Comparison of ENCODE assay signal across 18 cellular contexts in genomic region chr2:234514099-234514498, GRCh38. TPM values are rescaled to one million over a fixed set of nuclear protein-coding genes. Genes with fewer than 3 reads are reported as not detected.
DNase-seq lines count a peak whose midpoint lies in the region; ATAC-seq, FAIRE-seq and TF ChIP-seq lines count a peak whose summit lies in the region.
"Had no signal": no experiment of that assay in that cellular context is flagged by ENCODE, and none has a peak within 500 bp of the region (broad histone marks: within the 10 kb centered on the region; RNA-seq: fewer than 3 reads in every experiment).

No MANE protein-coding gene starts in this region.

- H3K27ac ChIP-seq in IMR-90 (ENCODE audit: insufficient read depth, low read length) (no peak overlapping the region), H1 (ENCODE audit: low read depth, low read length) (no peak overlapping the region), smooth muscle cell (ENCODE audit: low read depth) (peak overlapping the region; percentile 18)
- H3K27ac ChIP-seq: C4-2B had no signal

- H3K4me1 ChIP-seq in IMR-90 (ENCODE audit: control insufficient read depth, insufficient read depth, low read length) (peaks cover 3% of the 10 kb centered on the region; the same call in 1 of the 2 replicates), H1 (replicated peaks in 1 of 4; ENCODE audit: control insufficient read depth in 3 of 4, insufficient read depth in 4 of 4, low read length in 3 of 4) (no peaks in the 10 kb centered on the region), smooth muscle cell (ENCODE audit: low read depth) (no peaks in the 10 kb centered on the region)

- H2BK5ac ChIP-seq in IMR-90 (ENCODE audit: low read depth, low read length, poor library complexity, severe bottlenecking): peak overlapping the region; percentile 95
- H2BK5ac ChIP-seq in H1 (ENCODE audit: low read depth, low read length): no peak overlapping the region

- H3K23ac ChIP-seq in IMR-90 (ENCODE audit: low read depth, low read length) (no peak overlapping the region), H1 (ENCODE audit: insufficient read length) (no peak overlapping the region)

- H3K56ac ChIP-seq in IMR-90 (ENCODE audit: extremely low read depth, insufficient read depth, low read length): no peak overlapping the region
- H3K56ac ChIP-seq in H1 (replicated peaks; ENCODE audit: insufficient read length, low read depth, low read length): peak overlapping the region; percentile 100

- ATAC-seq in IMR-90 (ENCODE audit: low read depth) (no peak), HG03442 (IDR thresholded peaks at IDR 0.05; ENCODE audit: unreplicated experiment) (no peak)
- no peak for ATAC-seq in activated T-cell treated with anti-CD3 and anti-CD28 coated beads, Interleukin-2, amount 50 U/mL, for 4 hours

- H3K36me3 Mint-ChIP-seq in activated T-cell treated with anti-CD3 and anti-CD28 coated beads, Interleukin-2, amount 50 U/mL, for 4 hours (ENCODE audit: insufficient read depth): no peaks in the 10 kb centered on the region
- H3K36me3 Mint-ChIP-seq: CD4-positive, alpha-beta memory T cell had no signal

- H3K9me3 ChIP-seq in IMR-90 (ENCODE audit: control insufficient read depth, insufficient read depth, low read length) (no peaks in the 10 kb centered on the region), H1 (ENCODE audit: insufficient read depth in 2 of 2, low read depth in 1 of 2, low read length in 1 of 2) (no peaks in the 10 kb centered on the region; a peak in 1 of 4 replicates), smooth muscle cell (replicated peaks; ENCODE audit: low read depth) (no peaks in the 10 kb centered on the region)
- H3K9me3 ChIP-seq: BE2C had no signal

- WGBS in IMR-90 (ENCODE audit: extremely low coverage in 2 of 2, insufficient read length in 1 of 2), 2 experiments: 100% methylated on average over 1 of the region's 1 CpG; no CpG with 5 or more reads in 1 of the 2 experiments
- WGBS in H1 (ENCODE audit: extremely low coverage in 1 of 2, insufficient coverage in 1 of 2, insufficient read length in 1 of 2, insufficient replicate concordance in 2 of 2, low coverage in 1 of 2, low lambda C conversion rate in 2 of 2, missing lambda C conversion rate in 1 of 2), 2 experiments: 94 to 100% methylated on average over 1 of the region's 1 CpG
- no CpG with 5 or more reads among the region's 1 CpG for WGBS in smooth muscle cell (ENCODE audit: low lambda C conversion rate)

- dilution Hi-C loops in IMR-90 (cut with HindIII; ENCODE audit: low sequenced_read_pairs, unreplicated experiment): loop anchor here (25.0 kb wide), 1 partner anchor 177 kb away; no protein-coding TSS in a partner anchor

- TF ChIP-seq CTCF in IMR-90 (conservative IDR thresholded peaks at IDR 0.05; ENCODE audit: low read depth, low read length) (no peak), H1 (IDR thresholded peaks at IDR 0.05; ENCODE audit: control extremely low read depth in 1 of 3, insufficient read depth in 1 of 3, low read depth in 1 of 3, low read length in 3 of 3) (no peak), smooth muscle cell (IDR thresholded peaks at IDR 0.05; ENCODE audit: borderline replicate concordance, insufficient read depth, poor library complexity, severe bottlenecking) (no peak)

- no peaks in the 10 kb centered on the region for H3K36me3 ChIP-seq in IMR-90 (ENCODE audit: control insufficient read depth, insufficient read depth, low read length)
- H3K36me3 ChIP-seq in H1 (ENCODE audit: control insufficient read depth in 2 of 4, insufficient read depth in 4 of 4, low read length in 3 of 4): no peaks in the 10 kb centered on the region
- H3K36me3 ChIP-seq in smooth muscle cell (ENCODE audit: low read depth): no peaks in the 10 kb centered on the region
- H3K36me3 ChIP-seq: BE2C had no signal

- no peaks in the 10 kb centered on the region for H3K79me2 ChIP-seq in H1 (ENCODE audit: control insufficient read depth in 1 of 2, insufficient read depth in 2 of 2, low read length in 2 of 2)
- H3K79me2 ChIP-seq in smooth muscle cell (ENCODE audit: low read depth): no peaks in the 10 kb centered on the region

- peak overlapping the region; percentile 87; the same call in 1 of the 2 replicates for H2AK5ac ChIP-seq in IMR-90 (ENCODE audit: low read depth, low read length)
- peak overlapping the region; percentile 98; the same call in 1 of the 2 replicates for H2AK5ac ChIP-seq in H1 (ENCODE audit: low read depth, low read length)

- in situ Hi-C loops in IMR-90 (cut with MboI; ENCODE audit: low sequenced_read_pairs): no loop called here

- H2BK12ac ChIP-seq in H1 (ENCODE audit: low read depth, low read length): peak overlapping the region; percentile 86; the same call in 1 of the 2 replicates

- H3F3A ChIP-seq in smooth muscle cell (ENCODE audit: low read depth): peaks cover 6% of the 10 kb centered on the region

- peaks cover 11% of the 10 kb centered on the region for H3K9me1 ChIP-seq in IMR-90 (ENCODE audit: insufficient read depth, low read length)

- TF ChIP-seq RAD21 in IMR-90 (IDR thresholded peaks at IDR 0.05; ENCODE audit: low read length): no peak
- no peak for TF ChIP-seq RAD21 in H1 (IDR thresholded peaks at IDR 0.05 in 1 of 2, conservative IDR thresholded peaks at IDR 0.05 in 1 of 2; ENCODE audit: low read depth in 2 of 2, low read length in 2 of 2)

- TF ChIP-seq EP300 in H1 (IDR thresholded peaks at IDR 0.05; ENCODE audit: borderline replicate concordance in 1 of 2, low read depth in 2 of 2, low read length in 2 of 2): no peak

- peaks cover 9% of the 10 kb centered on the region for H3K27me3 ChIP-seq in IMR-90 (ENCODE audit: control insufficient read depth, insufficient read depth, low read length)
- H3K27me3 ChIP-seq in H1 (replicated peaks in 1 of 4; ENCODE audit: control insufficient read depth in 3 of 4, extremely low read depth in 1 of 4, insufficient read depth in 3 of 4, low read length in 3 of 4): no peaks in the 10 kb centered on the region; a peak in 1 of 7 replicates
- H3K27me3 ChIP-seq in smooth muscle cell (ENCODE audit: low read depth): peaks cover 4% of the 10 kb centered on the region
- H3K27me3 ChIP-seq: BE2C had no signal

- no peak for DNase-seq in GM12892 (ENCODE audit: insufficient read length)
- no peak for DNase-seq in IMR-90
- no peak for DNase-seq in H1 (ENCODE audit: low read depth in 1 of 2, low spot score in 2 of 2)
- DNase-seq in smooth muscle cell (lab: John Stamatoyannopoulos, UW; ENCODE audit: unreplicated experiment): no peak
- no peak for DNase-seq in Kasumi-1 (lab: John Stamatoyannopoulos, UW)
- no peak for DNase-seq in activated T-cell treated with anti-CD3 and anti-CD28 coated beads, Interleukin-2, amount 50 U/mL, for 4 hours
- DNase-seq: CD4-positive, alpha-beta memory T cell; DMS153; DMS79 treated with DMSO at 0.1 percent for 48 hours; EL; GOT3; HCEC 1CT had no signal

- no peak overlapping the region for H3K4me2 ChIP-seq in IMR-90 (ENCODE audit: low read depth, low read length)
- H3K4me2 ChIP-seq in H1 (ENCODE audit: insufficient read depth in 1 of 2, low read depth in 2 of 2, low read length in 2 of 2): no peak overlapping the region
- H3K4me2 ChIP-seq in smooth muscle cell: peak overlapping the region; percentile 64

- POLR2A ChIA-PET in IMR-90 (lab: Charles Lee; ENCODE audit: unreplicated experiment): no interaction called here
- POLR2A ChIA-PET in H1 (lab: Charles Lee; ENCODE audit: partially characterized antibody): no interaction called here

- H4K20me1 ChIP-seq in IMR-90 (ENCODE audit: insufficient read depth, low read length) (no peaks in the 10 kb centered on the region), H1 (replicated peaks in 1 of 2; ENCODE audit: control insufficient read depth in 1 of 2, insufficient read depth in 2 of 2, low read length in 2 of 2) (peaks cover 0 to 10% of the 10 kb centered on the region in 2 experiments), smooth muscle cell (ENCODE audit: low read depth) (no peaks in the 10 kb centered on the region)

- H4K91ac ChIP-seq in IMR-90 (ENCODE audit: insufficient read depth, low read depth, low read length) (no peak overlapping the region), H1 (replicated peaks; ENCODE audit: insufficient read length, low read length) (peak overlapping the region; percentile 94)

- peak; percentile 53 for FAIRE-seq in GM12892 (lab: Jason Lieb, UNC)
- FAIRE-seq in H1 (lab: Jason Lieb, UNC): no peak
- FAIRE-seq: A204.1, G401.6, GM19239 had no signal

- no peaks in the 10 kb centered on the region for H3K4me1 Mint-ChIP-seq in activated T-cell treated with anti-CD3 and anti-CD28 coated beads, Interleukin-2, amount 50 U/mL, for 4 hours (ENCODE audit: low read depth)

- H4K5ac ChIP-seq in IMR-90 (ENCODE audit: low read depth, low read length) (no peak overlapping the region), H1 (ENCODE audit: insufficient read length, low read depth, low read length) (no peak overlapping the region)

- H3K27me3 Mint-ChIP-seq in activated T-cell treated with anti-CD3 and anti-CD28 coated beads, Interleukin-2, amount 50 U/mL, for 4 hours (ENCODE audit: low read depth): no peaks in the 10 kb centered on the region

- TF ChIP-seq POLR2A in GM12892 (IDR thresholded peaks at IDR 0.05; ENCODE audit: low read depth, low read length) (no peak), IMR-90 (IDR thresholded peaks at IDR 0.05; ENCODE audit: low read depth, low read length) (no peak), H1 (IDR thresholded peaks at IDR 0.05; ENCODE audit: control extremely low read depth in 1 of 2, low read depth in 2 of 2, low read length in 2 of 2) (no peak)

- H2BK15ac ChIP-seq in IMR-90 (ENCODE audit: low read depth, low read length) (no peak overlapping the region), H1 (ENCODE audit: low read length) (peak overlapping the region; percentile 85; the same call in 1 of the 2 replicates)

- H3K14ac ChIP-seq in IMR-90 (replicated peaks; ENCODE audit: low read depth, low read length) (no peak overlapping the region), H1 (ENCODE audit: insufficient read length) (no peak overlapping the region)

- H3K18ac ChIP-seq in IMR-90 (ENCODE audit: low read depth, low read length) (no peak overlapping the region), H1 (ENCODE audit: extremely low read depth, low read length) (no peak overlapping the region)

- H3K9ac ChIP-seq in IMR-90 (ENCODE audit: low read depth, low read length) (no peak overlapping the region), H1 (replicated peaks in 1 of 4; ENCODE audit: extremely low read depth in 1 of 4, low read depth in 3 of 4, low read length in 3 of 4) (no peak overlapping the region), smooth muscle cell (ENCODE audit: low read depth) (no peak overlapping the region)

- H3K4ac ChIP-seq in IMR-90 (ENCODE audit: low read depth, low read length): no peak overlapping the region; the same call in 1 of the 2 replicates
- no peak overlapping the region for H3K4ac ChIP-seq in H1 (replicated peaks; ENCODE audit: insufficient read length, low read depth, low read length)

- CTCF ChIA-PET in IMR-90 (lab: Yijun Ruan, JAX): no interaction called here
- CTCF ChIA-PET in H1 (lab: Charles Lee; ENCODE audit: partially characterized antibody): no interaction called here

- intact Hi-C loops in IMR-90 (cut with micrococcal nuclease): no loop called here

- H3K9me3 Mint-ChIP-seq in activated T-cell treated with anti-CD3 and anti-CD28 coated beads, Interleukin-2, amount 50 U/mL, for 4 hours: no peaks in the 10 kb centered on the region
- H3K9me3 Mint-ChIP-seq: CD4-positive, alpha-beta memory T cell had no signal

- H3K4me3 Mint-ChIP-seq in activated T-cell treated with anti-CD3 and anti-CD28 coated beads, Interleukin-2, amount 50 U/mL, for 4 hours: no peak overlapping the region
- H3K4me3 Mint-ChIP-seq: CD4-positive, alpha-beta memory T cell had no signal

- no peak overlapping the region for H2AFZ ChIP-seq in IMR-90 (replicated peaks; ENCODE audit: low read length, poor library complexity)
- no peak overlapping the region for H2AFZ ChIP-seq in H1 (ENCODE audit: low read length)
- no peak overlapping the region for H2AFZ ChIP-seq in smooth muscle cell (ENCODE audit: low read depth)

- H2BK120ac ChIP-seq in IMR-90 (ENCODE audit: low read depth, low read length): no peak overlapping the region
- H2BK120ac ChIP-seq in H1 (replicated peaks; ENCODE audit: low read depth, low read length): no peak overlapping the region

- no peak overlapping the region for H2AK9ac ChIP-seq in IMR-90 (replicated peaks; ENCODE audit: low read depth, low read length, poor library complexity)

- H2BK20ac ChIP-seq in IMR-90 (ENCODE audit: low read depth, low read length): no peak overlapping the region
- H2BK20ac ChIP-seq in H1 (ENCODE audit: low read length): peak overlapping the region; percentile 23; the same call in 1 of the 2 replicates

- H4K8ac ChIP-seq in IMR-90 (ENCODE audit: low read depth in 2 of 2, low read length in 2 of 2) (no peak overlapping the region), H1 (ENCODE audit: extremely low read depth, insufficient read depth, low read length) (no peak overlapping the region)

- H3K4me3 ChIP-seq in IMR-90 (ENCODE audit: insufficient read depth, low read depth, low read length): no peak overlapping the region
- H3K4me3 ChIP-seq in H1 (ENCODE audit: extremely low read depth in 1 of 4, insufficient read depth in 2 of 4, low read depth in 3 of 4, low read length in 4 of 4): no peak overlapping the region; a peak in 1 of 8 replicates
- no peak overlapping the region for H3K4me3 ChIP-seq in smooth muscle cell

- BruUV-seq in IMR-90 (replicated peaks; lab: Mats Ljungman, UMichigan): no TSS peak

- H3K79me1 ChIP-seq in IMR-90 (ENCODE audit: low read depth in 1 of 2, low read length in 2 of 2) (no peaks in the 10 kb centered on the region), H1 (ENCODE audit: low read depth, low read length) (peaks cover 7% of the 10 kb centered on the region; the same call in 1 of the 2 replicates)

- H3K23me2 ChIP-seq in H1 (ENCODE audit: low read depth, low read length): peaks cover 12% of the 10 kb centered on the region

RNA-seq across cellular contexts. Expression of gene ARL4C, which starts 17.2 kb away (rescaled TPM):
- 1.4 TPM for polyA plus RNA-seq in GM12892 (2012; ENCODE audit: missing spikeins)
- total RNA-seq in IMR-90 (2012; rRNA removed): 7.7 and 12.5 TPM in 2 replicates
- 8.2 and 8.7 TPM in 2 replicates for polyA plus RNA-seq in IMR-90 (2012; rRNA removed)
- polyA plus RNA-seq in IMR-90 (2012; cell fraction: cytosol; rRNA removed): 4.8 and 7.4 TPM in 2 replicates
- polyA plus RNA-seq in IMR-90 (2012; cell fraction: nucleus; rRNA removed; ENCODE audit: low replicate concordance): 6.5 and 6.7 TPM in 2 replicates
- total RNA-seq in H1 (2021; fragmentation: NEBNext Ultra II Directional; extraction: Animal tissue kit (Norgen Biotek cat#: 25700)): 15.9 and 16.9 TPM in 2 replicates
- 7.0 and 7.7 TPM in 2 replicates for polyA plus RNA-seq in H1 (2011; rRNA removed)
- 10.0 TPM for polyA plus RNA-seq in H1 (2011; cell fraction: cytosol; rRNA removed)
- polyA plus RNA-seq in H1 (2011; cell fraction: nucleus; rRNA removed): 7.0 TPM
- polyA plus RNA-seq in H1 (2012, experiment 1 of 2): 11.6 to 14.4 TPM (median 12.9 TPM) in 4 replicates
- 7.3 TPM for polyA plus RNA-seq in H1 (2012, experiment 2 of 2)
- 7.6 TPM for polyA plus RNA-seq in H1 (2013, experiment 1 of 2)
- polyA plus RNA-seq in H1 (2013, experiment 2 of 2): 7.8 TPM
- 8.1 and 8.3 TPM in 2 replicates for polyA minus RNA-seq in H1 (2011; rRNA and poly(A)+ RNA removed)
- 11.0 TPM for polyA minus RNA-seq in H1 (2011; cell fraction: cytosol; rRNA and poly(A)+ RNA removed)
- polyA minus RNA-seq in H1 (2011; cell fraction: nucleus; rRNA and poly(A)+ RNA removed): 12.7 TPM
- total RNA-seq in smooth muscle cell: 8.0 and 9.1 TPM in 2 replicates
- 9.5 and 18.3 TPM in 2 replicates for polyA plus RNA-seq in smooth muscle cell
- 10 to 100 TPM; 10.4 to 24.2 (median 23.7) TPM for total RNA-seq in activated T-cell treated with anti-CD3 and anti-CD28 coated beads, Interleukin-2, amount 50 U/mL, for 4 hours
